In genomic region chr17:49763735-49764558, GRCh38 we compare ENCODE assay signal across 8 cellular contexts. TPM values are rescaled to one million over a fixed set of nuclear protein-coding genes. Genes with fewer than 3 reads are reported as not detected.
DNase-seq lines count a peak whose midpoint lies in the region; ATAC-seq and TF ChIP-seq lines count a peak whose summit lies in the region.

TSS of gene FAM117A (minus strand) at chr17:49764131. CDS start at chr17:49764087, 44 bp downstream.

- TF ChIP-seq RAD21 in IMR-90 (IDR thresholded peaks at IDR 0.05; ENCODE audit: low read length): no peak

- no peak within 1 kb of the TSS for H2BK15ac ChIP-seq in IMR-90 (ENCODE audit: low read depth, low read length)

- H3K56ac ChIP-seq in IMR-90 (ENCODE audit: extremely low read depth, insufficient read depth, low read length): no peak within 1 kb of the TSS

- H3K9me3 ChIP-seq in IMR-90 (ENCODE audit: control insufficient read depth, insufficient read depth, low read length) (no peaks in the 10 kb centered on the region), mucosa of descending colon (no peaks in the 10 kb centered on the region)

- POLR2A ChIA-PET in IMR-90 (lab: Charles Lee; ENCODE audit: unreplicated experiment): no interaction called here

- DNase-seq in DMS114 treated with DMSO at 0.1 percent for 48 hours (lab: John Stamatoyannopoulos, UW; ENCODE audit: unreplicated experiment) (peak; percentile 98), IMR-90 (peak; percentile 96), OCI-M1 (lab: John Stamatoyannopoulos, UW) (peak; percentile 99), activated T-cell treated with anti-CD3 and anti-CD28 coated beads for 1 hour (ENCODE audit: low read depth) (peak; percentile 88), epithelial cell of prostate (ENCODE audit: low read depth, low spot score) (peak; percentile 99), mucosa of descending colon (peak; percentile 95 to 97 (median 97))
- DNase-seq in stimulated activated CD8-positive, alpha-beta memory T cell treated with anti-CD3 and anti-CD28 coated beads, Interleukin-4, amount 100 ng/mL, for 1 hour (ENCODE audit: low read depth in 2 of 2, low spot score in 1 of 2): peak; percentile 72 to 90

- peaks cover 27% of the 10 kb centered on the region for H3K27me3 ChIP-seq in IMR-90 (ENCODE audit: control insufficient read depth, insufficient read depth, low read length)

- TF ChIP-seq POLR2A in IMR-90 (IDR thresholded peaks at IDR 0.05; ENCODE audit: low read depth, low read length): peak; percentile 46; the same call in 1 of the 2 replicates

- H2AK9ac ChIP-seq in IMR-90 (replicated peaks; ENCODE audit: low read depth, low read length, poor library complexity): peak within 1 kb of the TSS; percentile 68

- dilution Hi-C loops in IMR-90 (cut with HindIII; ENCODE audit: low sequenced_read_pairs, unreplicated experiment): no loop called here

- CTCF ChIA-PET in IMR-90 (lab: Yijun Ruan, JAX): no interaction called here

- H4K91ac ChIP-seq in IMR-90 (ENCODE audit: insufficient read depth, low read depth, low read length): no peak within 1 kb of the TSS

- ATAC-seq in GM21529 (IDR thresholded peaks at IDR 0.05; ENCODE audit: unreplicated experiment) (peak; percentile 96), IMR-90 (ENCODE audit: low read depth) (peak; percentile 99), mucosa of descending colon (peak; percentile 98)

- H3K14ac ChIP-seq in IMR-90 (replicated peaks; ENCODE audit: low read depth, low read length): no peak within 1 kb of the TSS

- H3K18ac ChIP-seq in IMR-90 (ENCODE audit: low read depth, low read length): no peak within 1 kb of the TSS

- no peak within 1 kb of the TSS for H4K5ac ChIP-seq in IMR-90 (ENCODE audit: low read depth, low read length)

- peak within 1 kb of the TSS; percentile 60 for H3K4me3 ChIP-seq in IMR-90 (ENCODE audit: insufficient read depth, low read depth, low read length)
- H3K4me3 ChIP-seq in mucosa of descending colon: peak within 1 kb of the TSS; percentile 63

- H3K4ac ChIP-seq in IMR-90 (ENCODE audit: low read depth, low read length): no peak within 1 kb of the TSS

- H4K8ac ChIP-seq in IMR-90 (ENCODE audit: low read depth in 2 of 2, low read length in 2 of 2): peak within 1 kb of the TSS in 1 of 2 experiments; percentile 34; a peak in 1 of 4 replicates

- no peak within 1 kb of the TSS for H2AK5ac ChIP-seq in IMR-90 (ENCODE audit: low read depth, low read length)

- no peak within 1 kb of the TSS for H2BK20ac ChIP-seq in IMR-90 (ENCODE audit: low read depth, low read length)

- H3K4me2 ChIP-seq in IMR-90 (ENCODE audit: low read depth, low read length): peak within 1 kb of the TSS; percentile 92

- no peaks in the 10 kb centered on the region for H4K20me1 ChIP-seq in IMR-90 (ENCODE audit: insufficient read depth, low read length)

- peak within 1 kb of the TSS; percentile 80 for H3K23ac ChIP-seq in IMR-90 (ENCODE audit: low read depth, low read length)

- intact Hi-C loops in IMR-90 (cut with micrococcal nuclease) (no loop called here), mucosa of descending colon (cut with DNase I, micrococcal nuclease) (no loop called here)

- H2AFZ ChIP-seq in IMR-90 (replicated peaks; ENCODE audit: low read length, poor library complexity): peak within 1 kb of the TSS; percentile 88

- BruUV-seq in IMR-90 (replicated peaks; lab: Mats Ljungman, UMichigan): no TSS peak

- H3K9me1 ChIP-seq in IMR-90 (ENCODE audit: insufficient read depth, low read length): no peaks in the 10 kb centered on the region; the same call in 1 of the 2 replicates

- peak within 1 kb of the TSS; percentile 13; the same call in 1 of the 2 replicates for H3K9ac ChIP-seq in IMR-90 (ENCODE audit: low read depth, low read length)

- H3K36me3 ChIP-seq in IMR-90 (ENCODE audit: control insufficient read depth, insufficient read depth, low read length) (no peaks in the 10 kb centered on the region), mucosa of descending colon (ENCODE audit: low read depth) (no peaks in the 10 kb centered on the region)

- no peak within 1 kb of the TSS for H3K27ac ChIP-seq in IMR-90 (ENCODE audit: insufficient read depth, low read length)
- no peak within 1 kb of the TSS for H3K27ac ChIP-seq in epithelial cell of prostate

- no peaks in the 10 kb centered on the region for H3K79me1 ChIP-seq in IMR-90 (ENCODE audit: low read depth in 1 of 2, low read length in 2 of 2)

- TF ChIP-seq CTCF in IMR-90 (conservative IDR thresholded peaks at IDR 0.05; ENCODE audit: low read depth, low read length) (no peak), mucosa of descending colon (IDR thresholded peaks at IDR 0.05) (no peak)

- 5% methylated on average over 10 of the region's 53 CpGs; no CpG with 5 or more reads in 1 of the 2 experiments for WGBS in IMR-90 (ENCODE audit: extremely low coverage in 2 of 2, insufficient read length in 1 of 2), 2 experiments

- H2BK5ac ChIP-seq in IMR-90 (ENCODE audit: low read depth, low read length, poor library complexity, severe bottlenecking): no peak within 1 kb of the TSS

- no peaks in the 10 kb centered on the region for H3K4me1 ChIP-seq in IMR-90 (ENCODE audit: control insufficient read depth, insufficient read depth, low read length)
- H3K4me1 ChIP-seq in mucosa of descending colon (ENCODE audit: low read depth): peaks cover 18% of the 10 kb centered on the region

- in situ Hi-C loops in IMR-90 (cut with MboI; ENCODE audit: low sequenced_read_pairs): no loop called here

- no peak within 1 kb of the TSS for H2BK120ac ChIP-seq in IMR-90 (ENCODE audit: low read depth, low read length)

TF ChIP-seq in IMR-90, 13 proteins besides CTCF, POLR2A, EP300 and RAD21:
- peak; percentile 52 for TF ChIP-seq BHLHE40 (IDR thresholded peaks at IDR 0.05; ENCODE audit: low read depth, low read length)
- no peak for TF ChIP-seq NFE2L2 (IDR thresholded peaks at IDR 0.05; ENCODE audit: low read depth, low read length)
- TF ChIP-seq FOS (IDR thresholded peaks at IDR 0.05; ENCODE audit: low read depth, low read length): peak; percentile 30; the same call in 1 of the 2 replicates
- peak; percentile 89 for TF ChIP-seq USF2 (IDR thresholded peaks at IDR 0.05; ENCODE audit: low read depth, low read length)
- TF ChIP-seq RFX5 (IDR thresholded peaks at IDR 0.05; ENCODE audit: low read depth, low read length): no peak
- no peak for TF ChIP-seq SMC3 (IDR thresholded peaks at IDR 0.05; ENCODE audit: low read depth, low read length)
- no peak for TF ChIP-seq CEBPB (IDR thresholded peaks at IDR 0.05; ENCODE audit: low read depth, low read length)
- TF ChIP-seq MAFK (IDR thresholded peaks at IDR 0.05; ENCODE audit: low read depth, low read length): no peak
- no peak for TF ChIP-seq MXI1 (IDR thresholded peaks at IDR 0.05; ENCODE audit: borderline replicate concordance, low read depth, low read length)
- no peak for TF ChIP-seq CHD1 (IDR thresholded peaks at IDR 0.05; ENCODE audit: low read depth, low read length)
- peak; percentile 71; the same call in 1 of the 2 replicates for TF ChIP-seq MAZ (IDR thresholded peaks at IDR 0.05; ENCODE audit: borderline replicate concordance, low read depth, low read length)

RNA-seq across cellular contexts. Expression of gene FAM117A, which starts in this region (rescaled TPM):
- 0.56 and 0.72 TPM in 2 replicates for total RNA-seq in IMR-90 (2012; rRNA removed)
- 3.4 and 4.5 TPM in 2 replicates for polyA plus RNA-seq in IMR-90 (2012; rRNA removed)
- 2.4 and 4.4 TPM in 2 replicates for polyA plus RNA-seq in IMR-90 (2012; cell fraction: cytosol; rRNA removed)
- polyA plus RNA-seq in IMR-90 (2012; cell fraction: nucleus; rRNA removed; ENCODE audit: low replicate concordance): 3.8 and 6.4 TPM in 2 replicates
- total RNA-seq in mucosa of descending colon: 10 to 100 TPM in 1 of 3 donors, 1 to 10 TPM in 2; 6.5 to 22.0 (median 8.8) TPM
